9 cellular contexts compared by ENCODE assay signal in the genomic region with DNA sequence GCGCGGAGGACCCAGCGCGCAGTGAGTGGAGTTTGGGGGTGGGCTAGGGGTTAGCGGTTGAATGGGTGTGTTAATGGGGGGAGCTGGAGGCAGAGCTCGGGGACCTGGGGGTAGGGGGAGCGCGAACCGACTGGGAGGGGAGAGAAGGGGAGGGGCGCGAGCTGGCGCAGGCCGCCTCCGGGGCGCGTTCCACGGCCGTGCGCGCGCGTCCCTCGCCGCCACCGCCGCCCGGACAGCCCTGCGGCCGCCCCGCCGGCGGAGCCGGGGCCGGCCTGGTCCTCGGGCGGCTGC. TPM values are rescaled to one million over a fixed set of nuclear protein-coding genes. Genes with fewer than 3 reads are reported as not detected.
DNase-seq lines count a peak whose midpoint lies in the region; ATAC-seq and TF ChIP-seq lines count a peak whose summit lies in the region.
"Had no signal": no experiment of that assay in that cellular context is flagged by ENCODE, and none has a peak within 500 bp of the region (broad histone marks: within the 10 kb centered on the region; RNA-seq: fewer than 3 reads in every experiment).

A gene (plus strand): TSS at position 194 of the 291 bp plus-strand sequence. CDS start 36,051 bp downstream, outside the sequence.

- no peaks in the 10 kb centered on the region for H3K36me3 ChIP-seq in hepatocyte (replicated peaks; ENCODE audit: insufficient read depth, low read depth)
- no peaks in the 10 kb centered on the region for H3K36me3 ChIP-seq in skeletal muscle satellite cell (ENCODE audit: insufficient read depth, low read length)

- ATAC-seq in HG02763 (IDR thresholded peaks at IDR 0.05; ENCODE audit: unreplicated experiment) = no peak
- no peak for ATAC-seq in HG03280 (IDR thresholded peaks at IDR 0.05; ENCODE audit: unreplicated experiment)

- peaks cover 5% of the 10 kb centered on the region for H3K4me1 Mint-ChIP-seq in activated naive CD8-positive, alpha-beta T cell treated with anti-CD3 and anti-CD28 coated beads for 36 hours

- H3K79me2 ChIP-seq in hepatocyte = peaks cover 44% of the 10 kb centered on the region

- H3K27ac ChIP-seq in hepatocyte = peak within 1 kb of the TSS; percentile 97

- no peaks in the 10 kb centered on the region for H3K9me2 ChIP-seq in hepatocyte (replicated peaks; ENCODE audit: insufficient read depth)

- H3K9me3 Mint-ChIP-seq in activated naive CD8-positive, alpha-beta T cell treated with anti-CD3 and anti-CD28 coated beads for 36 hours = no peaks in the 10 kb centered on the region

- H3K27ac Mint-ChIP-seq in activated naive CD8-positive, alpha-beta T cell treated with anti-CD3 and anti-CD28 coated beads for 36 hours = no peak within 1 kb of the TSS

- H3K27me3 ChIP-seq in hepatocyte = no peaks in the 10 kb centered on the region
- peaks cover 69% of the 10 kb centered on the region for H3K27me3 ChIP-seq in skeletal muscle satellite cell (ENCODE audit: control insufficient read depth, insufficient read depth, low read length)

- H4K20me1 ChIP-seq in hepatocyte (ENCODE audit: insufficient read depth, poor library complexity, severe bottlenecking) = peaks cover 9% of the 10 kb centered on the region

- no peaks in the 10 kb centered on the region for H3K9me3 ChIP-seq in hepatocyte (ENCODE audit: low read depth)
- no peaks in the 10 kb centered on the region for H3K9me3 ChIP-seq in skeletal muscle satellite cell (replicated peaks; ENCODE audit: low read length)

- H3K4me3 ChIP-seq in hepatocyte = peak within 1 kb of the TSS; percentile 86
- H3K4me3 ChIP-seq in skeletal muscle satellite cell (ENCODE audit: low read length) = peak within 1 kb of the TSS; percentile 81

- H3K4me3 Mint-ChIP-seq in activated naive CD8-positive, alpha-beta T cell treated with anti-CD3 and anti-CD28 coated beads for 36 hours = peak within 1 kb of the TSS; percentile 58

- H3K4me1 ChIP-seq in hepatocyte (ENCODE audit: insufficient read depth) = peaks cover 27% of the 10 kb centered on the region
- H3K4me1 ChIP-seq in skeletal muscle satellite cell (ENCODE audit: control insufficient read depth, insufficient read depth, low read length) = peaks cover 17% of the 10 kb centered on the region

- H2AFZ ChIP-seq in hepatocyte = peak within 1 kb of the TSS; percentile 64

- peak within 1 kb of the TSS; percentile 25 for H3K9ac ChIP-seq in skeletal muscle satellite cell (ENCODE audit: low read depth, low read length)

- no peaks in the 10 kb centered on the region for H3K36me3 Mint-ChIP-seq in activated naive CD8-positive, alpha-beta T cell treated with anti-CD3 and anti-CD28 coated beads for 36 hours

- TF ChIP-seq CTCF in hepatocyte (IDR thresholded peaks at IDR 0.05; ENCODE audit: poor library complexity) = no peak

- peak; percentile 62 for DNase-seq in NCI-H2196 treated with DMSO at 0.1 percent for 48 hours (lab: John Stamatoyannopoulos, UW; ENCODE audit: unreplicated experiment)
- DNase-seq in NCI-H2196 (lab: John Stamatoyannopoulos, UW; ENCODE audit: unreplicated experiment) = no peak
- DNase-seq in activated naive CD8-positive, alpha-beta T cell treated with anti-CD3 and anti-CD28 coated beads for 36 hours = no peak
- DNase-seq in hepatocyte (ENCODE audit: low spot score) = peak; percentile 80
- no peak for DNase-seq in GF-D8 (lab: John Stamatoyannopoulos, UW)

- H3K27me3 Mint-ChIP-seq in activated naive CD8-positive, alpha-beta T cell treated with anti-CD3 and anti-CD28 coated beads for 36 hours = peaks cover 67% of the 10 kb centered on the region

- H3K4me2 ChIP-seq in hepatocyte (peak within 1 kb of the TSS; percentile 84), skeletal muscle satellite cell (ENCODE audit: low read length) (peak within 1 kb of the TSS; percentile 100)

- 0% methylated on average over 19 of the region's 36 CpGs for WGBS in hepatocyte (ENCODE audit: low lambda C conversion rate, missing lambda C conversion rate)

RNA-seq across cellular contexts. Expression of the gene that starts here (rescaled TPM):
- total RNA-seq in activated naive CD8-positive, alpha-beta T cell treated with anti-CD3 and anti-CD28 coated beads for 36 hours = not detected
- 120 and 139 TPM in 2 replicates for total RNA-seq in hepatocyte
- 45.1 and 50.8 TPM in 2 replicates for polyA plus RNA-seq in hepatocyte
- total RNA-seq in skeletal muscle satellite cell (2012; rRNA removed) = 166 and 296 TPM in 2 replicates
- total RNA-seq: activated CD8-positive, alpha-beta memory T cell treated with anti-CD3 and anti-CD28 coated beads for 36 hours had no signal

Comparison
In these comparisons a context has a peak if more than half of its experiments do, and no peak if none do; other contexts are left out.
1. RNA of the gene that starts here (total RNA-seq): 120 to 139 TPM in hepatocyte; not detected in activated naive CD8-positive, alpha-beta T cell treated with anti-CD3 and anti-CD28 coated beads for 36 hours; every median in the first group is over 100 times any median in the second.
2. DNase-seq: peak in NCI-H2196 treated with DMSO at 0.1 percent for 48 hours (single experiment) and hepatocyte (single experiment); none in NCI-H2196 (single experiment), activated naive CD8-positive, alpha-beta T cell treated with anti-CD3 and anti-CD28 coated beads for 36 hours (single experiment) and GF-D8 (single experiment).